ENCODE assay signal across 1 cellular context in genomic region chr7:138049505-138050116, GRCh38.
TF ChIP-seq lines count a peak whose summit lies in the region.

No MANE protein-coding gene starts in this region.

TF ChIP-seq in HepG2, 621 proteins besides CTCF, POLR2A, EP300 and RAD21 (continued from another document and continues in another):
- TF ChIP-seq PLSCR1 (CRISPR knock-in tag; IDR thresholded peaks at IDR 0.05; ENCODE audit: borderline replicate concordance) (no peak), ZNF430 (CRISPR knock-in tag; IDR thresholded peaks at IDR 0.05) (no peak), SMAD1 (CRISPR knock-in tag; IDR thresholded peaks at IDR 0.05; ENCODE audit: borderline replicate concordance, low read depth) (no peak), FOXO4 (CRISPR knock-in tag; conservative IDR thresholded peaks at IDR 0.05) (no peak), ZBTB25 (CRISPR knock-in tag; IDR thresholded peaks at IDR 0.05) (no peak), GPN1 (CRISPR knock-in tag; IDR thresholded peaks at IDR 0.05; ENCODE audit: borderline replicate concordance) (no peak), KLF11 (CRISPR knock-in tag; IDR thresholded peaks at IDR 0.05) (no peak), MNT (IDR thresholded peaks at IDR 0.05) (no peak), MTF2 (CRISPR knock-in tag; IDR thresholded peaks at IDR 0.05; ENCODE audit: borderline replicate concordance) (no peak), NONO (IDR thresholded peaks at IDR 0.05) (no peak), NONO (CRISPR knock-in tag; conservative IDR thresholded peaks at IDR 0.05) (no peak), TBX3 (IDR thresholded peaks at IDR 0.05; ENCODE audit: borderline replicate concordance) (peak; percentile 85; the same call in 1 of the 2 replicates), ZKSCAN5 (CRISPR knock-in tag; IDR thresholded peaks at IDR 0.05) (no peak), MED1 (CRISPR knock-in tag; IDR thresholded peaks at IDR 0.05) (peak; percentile 84), DNMT1 (CRISPR knock-in tag; IDR thresholded peaks at IDR 0.05) (no peak), BCLAF1 (IDR thresholded peaks at IDR 0.05) (no peak), BRF2 (CRISPR knock-in tag; IDR thresholded peaks at IDR 0.05) (no peak), HDAC1 (CRISPR knock-in tag; IDR thresholded peaks at IDR 0.05) (peak; percentile 58), YEATS4 (CRISPR knock-in tag; IDR thresholded peaks at IDR 0.05; ENCODE audit: borderline replicate concordance) (no peak), ZFY (CRISPR knock-in tag; IDR thresholded peaks at IDR 0.05) (no peak), CHD2 (IDR thresholded peaks at IDR 0.05; ENCODE audit: low read depth, low read length) (no peak), MXD3 (CRISPR knock-in tag; IDR thresholded peaks at IDR 0.05) (no peak), HNRNPK (IDR thresholded peaks at IDR 0.05; ENCODE audit: low read depth, low read length, poor library complexity, severe bottlenecking) (no peak), ZNF501 (CRISPR knock-in tag; IDR thresholded peaks at IDR 0.05) (no peak), ZSCAN12 (CRISPR knock-in tag; IDR thresholded peaks at IDR 0.05) (no peak), ZBTB1 (CRISPR knock-in tag; IDR thresholded peaks at IDR 0.05; ENCODE audit: borderline replicate concordance) (no peak), THYN1 (CRISPR knock-in tag; IDR thresholded peaks at IDR 0.05; ENCODE audit: borderline replicate concordance, low read depth) (no peak), MTERF4 (CRISPR knock-in tag; IDR thresholded peaks at IDR 0.05) (no peak), KDM5B (CRISPR knock-in tag; IDR thresholded peaks at IDR 0.05; ENCODE audit: borderline replicate concordance) (no peak), ZNF772 (CRISPR knock-in tag; IDR thresholded peaks at IDR 0.05) (no peak), ZFAT (CRISPR knock-in tag; conservative IDR thresholded peaks at IDR 0.05) (no peak), ZNF484 (CRISPR knock-in tag; IDR thresholded peaks at IDR 0.05; ENCODE audit: borderline replicate concordance, low read depth) (no peak), ARNT2 (CRISPR knock-in tag; IDR thresholded peaks at IDR 0.05; ENCODE audit: low read depth) (no peak), CC2D1A (CRISPR knock-in tag; IDR thresholded peaks at IDR 0.05) (no peak), ZNF331 (CRISPR knock-in tag; IDR thresholded peaks at IDR 0.05) (0 out of 2 replicates have a peak, but pooled peaks have one; percentile 45), GATAD1 (CRISPR knock-in tag; IDR thresholded peaks at IDR 0.05) (no peak), PBX3 (CRISPR knock-in tag; IDR thresholded peaks at IDR 0.05; ENCODE audit: borderline replicate concordance) (no peak), AFF4 (CRISPR knock-in tag; IDR thresholded peaks at IDR 0.05) (no peak), NFAT5 (CRISPR knock-in tag; IDR thresholded peaks at IDR 0.05) (no peak), EEA1 (CRISPR knock-in tag; IDR thresholded peaks at IDR 0.05; ENCODE audit: borderline replicate concordance) (no peak), NFE2L2 (IDR thresholded peaks at IDR 0.05; ENCODE audit: low read length) (no peak)
